ENCODE assay signal across 17 cellular contexts in genomic region chr1:214638997-214639396, GRCh38.
"Had no signal": no experiment of that assay in that cellular context is flagged by ENCODE, and none has a peak within 500 bp of the region (broad histone marks: within the 10 kb centered on the region; RNA-seq: fewer than 3 reads in every experiment).

No MANE protein-coding gene starts in this region.

- H3K9me3 Mint-ChIP-seq: activated naive CD4-positive, alpha-beta T cell treated with anti-CD3 and anti-CD28 coated beads, Interleukin-2, amount 50 U/mL, for 72 hours; T-cell had no signal

- H3K4me3 ChIP-seq: cardiac muscle cell, gastroesophageal sphincter, hepatocyte, left lung, mucosa of descending colon, SK-N-MC had no signal

- H3K36me3 ChIP-seq: cardiac muscle cell, gastroesophageal sphincter had no signal

- H3K27me3 Mint-ChIP-seq: naive thymus-derived CD8-positive, alpha-beta T cell; T-cell had no signal

- H3K27me3 ChIP-seq: cardiac muscle cell, gastroesophageal sphincter, hepatocyte, left lung had no signal

- H3K9me3 ChIP-seq: gastroesophageal sphincter, left lung, mucosa of descending colon had no signal

- H3K4me1 ChIP-seq: gastroesophageal sphincter, left lung, parathyroid adenoma had no signal

- DNase-seq: activated CD4-positive, alpha-beta T cell treated with anti-CD3 and anti-CD28 coated beads, Interleukin-2, amount 50 U/mL, for 4 hours; activated effector memory CD4-positive, alpha-beta T cell treated with Interleukin-2 at 50 U/mL for 16 hours; activated T-cell treated with anti-CD3 and anti-CD28 coated beads for 4 hours; anterior cingulate cortex; erythroblast; kidney; left lung; mucosa of descending colon; stimulated activated CD4-positive, alpha-beta T cell treated with anti-CD3 and anti-CD28 coated beads, Interleukin-1b, Interleukin-23, amount 100 ng/mL, for 48 hours; T-cell had no signal

- H3K27ac ChIP-seq: cardiac muscle cell, gastroesophageal sphincter, hepatocyte, left lung, parathyroid adenoma, SK-N-MC had no signal

- H3K36me3 Mint-ChIP-seq: T-cell had no signal

- ATAC-seq: gastroesophageal sphincter; left lung; mucosa of descending colon; naive thymus-derived CD8-positive, alpha-beta T cell; T-cell had no signal
